Comparison of ENCODE assay signal across 17 cellular contexts in genomic region chr6:152173957-152174356, GRCh38.
A peak's percentile ranks its signal among the peaks of the same experiment; 100 is the strongest.
DNase-seq lines count a peak whose midpoint lies in the region; ATAC-seq, FAIRE-seq and TF ChIP-seq lines count a peak whose summit lies in the region.
"Had no signal": no experiment of that assay in that cellular context is flagged by ENCODE, and none has a peak within 500 bp of the region (broad histone marks: within the 10 kb centered on the region; RNA-seq: fewer than 3 reads in every experiment).

No MANE protein-coding gene starts in this region.

- in situ Hi-C loops in gastrocnemius medialis (cut with MboI; ENCODE audit: low sequenced_read_pairs in 4 of 4) = no loop called here

- no peaks in the 10 kb centered on the region for H3K27me3 Mint-ChIP-seq in activated naive CD4-positive, alpha-beta T cell treated with anti-CD3 and anti-CD28 coated beads, Interleukin-2, amount 50 U/mL, for 24 hours

- H3K36me3 ChIP-seq in bronchial epithelial cell (ENCODE audit: control insufficient read depth, insufficient read depth, low read length) = no peaks in the 10 kb centered on the region
- H3K36me3 ChIP-seq in gastrocnemius medialis = no peaks in the 10 kb centered on the region

- intact Hi-C loops in gastrocnemius medialis (cut with DNase I; ENCODE audit: low total_unique reads) = loop anchor here (5.0 kb wide), 1 partner anchor 367 kb away; the partner anchor contains the start of gene ESR1

- ATAC-seq in gastrocnemius medialis = no peak
- ATAC-seq: HepG2, Right ventricle myocardium inferior had no signal

- TF ChIP-seq CTCF in bronchial epithelial cell (IDR thresholded peaks at IDR 0.05; ENCODE audit: insufficient read depth, low read length, severe bottlenecking) (no peak), gastrocnemius medialis (IDR thresholded peaks at IDR 0.05 in 4 of 5, conservative IDR thresholded peaks at IDR 0.05 in 1 of 5) (no peak)

- peaks cover 34 to 35% of the 10 kb centered on the region in 2 donors for H3K4me1 ChIP-seq in gastrocnemius medialis

- H3K4me3 ChIP-seq in bronchial epithelial cell (ENCODE audit: low read depth, low read length) (no peak overlapping the region), gastrocnemius medialis (no peak overlapping the region)
- H3K4me3 ChIP-seq: GM23248 had no signal

- no peak for FAIRE-seq in bronchial epithelial cell (lab: Jason Lieb, UNC)
- FAIRE-seq: GM19239, HepG2 had no signal

- peak overlapping the region; percentile 88 to 95 (median 92) for H3K27ac ChIP-seq in gastrocnemius medialis
- H3K27ac ChIP-seq: GM23248, KMS-11 had no signal

- H3K27ac Mint-ChIP-seq in activated naive CD4-positive, alpha-beta T cell treated with anti-CD3 and anti-CD28 coated beads, Interleukin-2, amount 50 U/mL, for 24 hours = peak overlapping the region; percentile 46

- no peak for TF ChIP-seq POLR2A in gastrocnemius medialis (IDR thresholded peaks at IDR 0.05)

- H3K4me3 Mint-ChIP-seq in activated naive CD4-positive, alpha-beta T cell treated with anti-CD3 and anti-CD28 coated beads, Interleukin-2, amount 50 U/mL, for 24 hours = peak overlapping the region; percentile 4

- H3K27me3 ChIP-seq in bronchial epithelial cell (ENCODE audit: control insufficient read depth, insufficient read depth, low read length) = no peaks in the 10 kb centered on the region
- H3K27me3 ChIP-seq in gastrocnemius medialis = no peaks in the 10 kb centered on the region

- peaks cover 5% of the 10 kb centered on the region for H3K9me3 Mint-ChIP-seq in activated naive CD4-positive, alpha-beta T cell treated with anti-CD3 and anti-CD28 coated beads, Interleukin-2, amount 50 U/mL, for 24 hours

- H3K36me3 Mint-ChIP-seq in activated naive CD4-positive, alpha-beta T cell treated with anti-CD3 and anti-CD28 coated beads, Interleukin-2, amount 50 U/mL, for 24 hours = peaks cover 33% of the 10 kb centered on the region

- DNase-seq in activated naive CD4-positive, alpha-beta T cell (lab: John Stamatoyannopoulos, UW) = no peak
- peak; percentile 5 for DNase-seq in HPDE6-E6E7 (ENCODE audit: extremely low spot score)
- peak; percentile 65 for DNase-seq in bronchial epithelial cell (ENCODE audit: low read depth)
- no peak for DNase-seq in gastrocnemius medialis
- DNase-seq in stimulated activated CD4-positive, alpha-beta T cell treated with anti-CD3 and anti-CD28 coated beads, Interleukin-1b, Interleukin-23, amount 100 ng/mL, for 48 hours = no peak
- DNase-seq in hippocampal formation (lab: John Stamatoyannopoulos, UW) = no peak
- DNase-seq in iPS-NIHi11 (ENCODE audit: low spot score) = no peak
- DNase-seq: GF-D8, NCI-H187 treated with DMSO at 0.1 percent for 48 hours, NCI-H446, NCI-H748 treated with DMSO at 0.1 percent for 48 hours had no signal

- H3K9me3 ChIP-seq in gastrocnemius medialis = no peaks in the 10 kb centered on the region

- peaks cover 52% of the 10 kb centered on the region for H3K4me1 Mint-ChIP-seq in activated naive CD4-positive, alpha-beta T cell treated with anti-CD3 and anti-CD28 coated beads, Interleukin-2, amount 50 U/mL, for 24 hours

Comparison
In these comparisons a context has a peak if more than half of its experiments do, and no peak if none do; other contexts are left out.
1. DNase-seq: peak in HPDE6-E6E7 (single experiment) and bronchial epithelial cell (single experiment); none in activated naive CD4-positive, alpha-beta T cell (0 of 4), gastrocnemius medialis (0 of 2), stimulated activated CD4-positive, alpha-beta T cell treated with anti-CD3 and anti-CD28 coated beads, Interleukin-1b, Interleukin-23, amount 100 ng/mL, for 48 hours (single experiment), hippocampal formation (0 of 2) and iPS-NIHi11 (single experiment).